8 cellular contexts compared by ENCODE assay signal in the genomic region with DNA sequence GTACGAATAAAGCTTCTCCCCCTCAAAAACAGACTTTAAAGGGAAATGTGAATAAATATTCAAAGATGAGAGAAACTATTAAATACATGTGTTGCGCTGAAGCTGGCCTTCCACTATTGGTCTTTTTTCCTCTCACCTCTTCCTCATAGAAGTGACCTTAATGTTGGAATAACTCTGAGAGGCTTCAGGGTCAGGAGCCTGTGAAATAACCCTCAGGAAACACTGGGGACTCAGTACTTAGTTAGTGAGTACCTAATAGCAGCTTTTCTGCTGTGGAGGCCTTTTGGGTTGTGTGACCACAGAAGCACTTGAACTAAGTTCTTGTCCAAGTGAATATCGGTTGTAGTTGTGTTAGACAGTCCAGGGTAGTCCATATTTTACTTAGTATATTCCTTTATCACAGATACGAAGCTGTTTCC. TPM values are rescaled to one million over a fixed set of nuclear protein-coding genes. Genes with fewer than 3 reads are reported as not detected.
DNase-seq lines count a peak whose midpoint lies in the region; ATAC-seq, FAIRE-seq and TF ChIP-seq lines count a peak whose summit lies in the region.

No MANE protein-coding gene starts in this region.

- TF ChIP-seq POLR2A in K562 (conservative IDR thresholded peaks at IDR 0.05) = no peak
- TF ChIP-seq POLR2A in uterus (IDR thresholded peaks at IDR 0.05) = no peak

- DNase-seq in BE2C = no peak
- DNase-seq in K562 (ENCODE audit: extremely low read depth in 1 of 4, low spot score in 3 of 4) = peak in 2 of 4 experiments; percentile 22 to 27
- peak; percentile 33 for DNase-seq in medulla oblongata (ENCODE audit: extremely low spot score)
- DNase-seq in uterus = no peak
- DNase-seq in SIG-M5 (lab: John Stamatoyannopoulos, UW) = no peak
- DNase-seq in NOMO-1 treated with DMSO at 0.1 percent for 48 hours (lab: John Stamatoyannopoulos, UW; ENCODE audit: unreplicated experiment) = no peak

- in situ Hi-C loops in K562 (cut with MboI) = no loop called here

- H3K9ac ChIP-seq in HUES6 (ENCODE audit: low read length) (peak overlapping the region; percentile 93), K562 (ENCODE audit: insufficient read depth in 1 of 2, low read depth in 2 of 2, low read length in 2 of 2) (peak overlapping the region; percentile 90 to 98; a peak in 3 of 4 replicates)

- H4K20me1 ChIP-seq in K562 (replicated peaks; ENCODE audit: control insufficient read depth, insufficient read depth, low read length) = no peaks in the 10 kb centered on the region

- H3K4me3 ChIP-seq in BE2C (ENCODE audit: low read depth, low read length) (peak overlapping the region; percentile 89), HUES6 (ENCODE audit: low read depth, low read length) (peak overlapping the region; percentile 87), K562 (peak overlapping the region; percentile 74), uterus (peak overlapping the region; percentile 63 to 95)

- intact Hi-C loops in K562 (cut with micrococcal nuclease) = loop anchor here (5.0 kb wide), 1 partner anchor 153 kb away; a partner anchor contains a TSS
- intact Hi-C loops in uterus (cut with DNase I; ENCODE audit: low total_unique reads) = no loop called here

- TF ChIP-seq RAD21 in K562 (CRISPR knock-in tag; conservative IDR thresholded peaks at IDR 0.05 in 1 of 2, IDR thresholded peaks at IDR 0.05 in 1 of 2) = no peak

- POLR2A ChIA-PET in K562 (lab: Yijun Ruan, JAX) = interaction anchor here (1.0 to 2.0 kb wide), 8 partner anchors 8 to 229 kb away, joined by 3 to 8 read pairs (median 4); no protein-coding TSS in a partner anchor

- peaks cover 42% of the 10 kb centered on the region for H3K79me2 ChIP-seq in K562 (ENCODE audit: control insufficient read depth, insufficient read depth, low read length)

- TF ChIP-seq EP300 in K562 (IDR thresholded peaks at IDR 0.05; ENCODE audit: low read length) = no peak

- H3K27me3 ChIP-seq in BE2C (no peaks in the 10 kb centered on the region), HUES6 (ENCODE audit: control insufficient read depth, insufficient read depth, low read length) (no peaks in the 10 kb centered on the region), K562 (ENCODE audit: control insufficient read depth in 2 of 2, insufficient read depth in 2 of 2, low read length in 2 of 2) (no peaks in the 10 kb centered on the region), uterus (no peaks in the 10 kb centered on the region)

- TF ChIP-seq CTCF in BE2C (IDR thresholded peaks at IDR 0.05; ENCODE audit: low read depth, low read length) (no peak), K562 (IDR thresholded peaks at IDR 0.05 in 2 of 3, conservative IDR thresholded peaks at IDR 0.05 in 1 of 3; ENCODE audit: insufficient read depth in 2 of 3, low read depth in 1 of 3, low read length in 3 of 3) (no peak), uterus (IDR thresholded peaks at IDR 0.05) (no peak)

- H3K9me3 ChIP-seq in BE2C (no peaks in the 10 kb centered on the region), HUES6 (ENCODE audit: control insufficient read depth, insufficient read depth, low read depth, low read length) (no peaks in the 10 kb centered on the region), K562 (replicated peaks; ENCODE audit: control insufficient read depth, insufficient read depth, low read depth, low read length) (no peaks in the 10 kb centered on the region), uterus (no peaks in the 10 kb centered on the region)

- 30% methylated on average over 4 of the region's 4 CpGs for WGBS in K562 (ENCODE audit: insufficient coverage, low coverage, missing lambda C conversion rate)

- peak overlapping the region; percentile 97 for H2AFZ ChIP-seq in K562 (ENCODE audit: low read depth, low read length)

- H3K36me3 ChIP-seq in BE2C (no peaks in the 10 kb centered on the region), HUES6 (ENCODE audit: control insufficient read depth, insufficient read depth, low read length) (peaks cover 3% of the 10 kb centered on the region; the same call in 1 of the 2 replicates), K562 (ENCODE audit: control insufficient read depth, insufficient read depth, low read length) (peaks cover 21% of the 10 kb centered on the region), uterus (no peaks in the 10 kb centered on the region)

- H3K4me2 ChIP-seq in K562 (ENCODE audit: insufficient read depth, low read length) = peak overlapping the region; percentile 87

- H3K4me1 ChIP-seq in BE2C (no peaks in the 10 kb centered on the region; the same call in 1 of the 2 replicates), HUES6 (ENCODE audit: control insufficient read depth, insufficient read depth, low read length) (peaks cover 6% of the 10 kb centered on the region), K562 (replicated peaks in 1 of 2; ENCODE audit: control insufficient read depth in 2 of 2, insufficient read depth in 2 of 2, low read length in 2 of 2) (peaks cover 8 to 32% of the 10 kb centered on the region in 2 experiments; a peak in 4 of 5 replicates), uterus (no peaks in the 10 kb centered on the region)

- no TSS peak for BruUV-seq in K562 (replicated peaks; lab: Mats Ljungman, UMichigan)

- CTCF ChIA-PET in K562 (lab: Yijun Ruan, JAX; ENCODE audit: low intra/inter-chr PET ratio) = no interaction called here

- H3K27ac ChIP-seq in HUES6 (ENCODE audit: low read depth, low read length) = peak overlapping the region; percentile 58; the same call in 1 of the 2 replicates
- H3K27ac ChIP-seq in K562 (ENCODE audit: extremely low read depth, low read depth, low read length) = peak overlapping the region; percentile 92
- H3K27ac ChIP-seq in uterus = peak overlapping the region; percentile 87 to 92

- H3K9me1 ChIP-seq in K562 (ENCODE audit: control insufficient read depth, insufficient read depth, low read length) = no peaks in the 10 kb centered on the region

- no peak for FAIRE-seq in K562 (lab: Jason Lieb, UNC)

- ATAC-seq in K562 (peak; percentile 6), GM18873 (IDR thresholded peaks at IDR 0.05; ENCODE audit: low FRiP score, unreplicated experiment) (no peak)

TF ChIP-seq in K562, 482 proteins besides CTCF, POLR2A, EP300 and RAD21:
- 0 out of 2 replicates have a peak, but pooled peaks have one; percentile 59 for TF ChIP-seq ZNF175 (CRISPR knock-in tag; IDR thresholded peaks at IDR 0.05; ENCODE audit: low read depth)
- no peak for TF ChIP-seq NEUROD1 (IDR thresholded peaks at IDR 0.05; ENCODE audit: borderline replicate concordance, low read depth, low read length, partially characterized antibody)

RNA-seq across cellular contexts. Expression of a gene that starts 0.8 kb away (rescaled TPM):
- 7.1 TPM for polyA plus RNA-seq in BE2C (2012; ENCODE audit: insufficient read depth, insufficient read length, low read depth)
- total RNA-seq in K562 (2011; cell fraction: chromatin; rRNA removed; ENCODE audit: low replicate concordance) = 55.6 and 213 TPM in 2 replicates
- total RNA-seq in K562 (2011; cell fraction: nucleolus; rRNA removed) = 19.7 and 32.4 TPM in 2 replicates
- total RNA-seq in K562 (2011; cell fraction: nucleoplasm; rRNA removed) = 54.6 and 86.8 TPM in 2 replicates
- 18.2 and 20.8 TPM in 2 replicates for total RNA-seq in K562 (2014; rRNA removed)
- 36.1 and 38.7 TPM in 2 replicates for total RNA-seq in K562 (2014; rRNA removed; fragmentation: Illumina TruSeq; extraction: Trizol)
- total RNA-seq in K562 (2015; rRNA removed; fragmentation: Illumina TruSeq; extraction: Trizol) = 31.9 and 34.7 TPM in 2 replicates
- total RNA-seq in K562 (2021) = 21.9 and 22.1 TPM in 2 replicates
- polyA plus RNA-seq in K562 (2011; rRNA removed) = 21.5 and 26.9 TPM in 2 replicates
- polyA plus RNA-seq in K562 (2011; cell fraction: cytosol; rRNA removed) = 6.2 and 9.2 TPM in 2 replicates
- polyA plus RNA-seq in K562 (2011; cell fraction: nucleus; rRNA removed) = 34.0 and 42.3 TPM in 2 replicates
- polyA plus RNA-seq in K562 (2012) = 10.2 and 11.2 TPM in 2 replicates
- 18.5 and 23.0 TPM in 2 replicates for polyA plus RNA-seq in K562 (2014; fragmentation: Illumina TruSeq; extraction: Trizol)
- polyA plus RNA-seq in K562 (2014; fragmentation: Nextera tagmentation; extraction: Ambion mirVana) = 1 to 10 TPM; 7.3 to 8.0 TPM
- 13.1 and 16.0 TPM in 2 replicates for polyA plus RNA-seq in K562 (2014; rRNA removed)
- polyA minus RNA-seq in K562 (2011; rRNA and poly(A)+ RNA removed) = 90.4 and 112 TPM in 2 replicates
- polyA minus RNA-seq in K562 (2011; cell fraction: cytosol; rRNA and poly(A)+ RNA removed) = 19.2 and 25.3 TPM in 2 replicates
- polyA minus RNA-seq in K562 (2011; cell fraction: nucleus; rRNA and poly(A)+ RNA removed) = 87.8 and 164 TPM in 2 replicates
- 10 to 100 TPM; 29.4 to 76.5 (median 42.0) TPM for total RNA-seq in uterus
